31 cellular contexts compared by ENCODE assay signal in genomic region chr1:48033495-48034050, GRCh38. TPM values are rescaled to one million over a fixed set of nuclear protein-coding genes. Genes with fewer than 3 reads are reported as not detected.
"Had no signal": no experiment of that assay in that cellular context is flagged by ENCODE, and none has a peak within 500 bp of the region (broad histone marks: within the 10 kb centered on the region; RNA-seq: fewer than 3 reads in every experiment).

No MANE protein-coding gene starts in this region.

- H3K9ac ChIP-seq: KMS-11 had no signal

- H3K4me3 ChIP-seq: SJCRH30, SK-N-MC had no signal

- H3K9me3 Mint-ChIP-seq: activated CD4-positive, alpha-beta T cell treated with anti-CD3 and anti-CD28 coated beads, Interleukin-2, amount 10 ng/mL, durations not matched to agents 24 days and 14 days; activated CD8-positive, alpha-beta T cell treated with anti-CD3 and anti-CD28 coated beads for 36 hours; activated naive CD4-positive, alpha-beta T cell treated with anti-CD3 and anti-CD28 coated beads, Interleukin-2, amount 50 U/mL, for 24 hours; activated naive CD8-positive, alpha-beta T cell treated with anti-CD3 and anti-CD28 coated beads, Interleukin-2, amount 10 ng/mL, durations not matched to agents 7 days and 5 days; activated T-cell treated with anti-CD3 and anti-CD28 coated beads, Interleukin-2, amount 50 U/mL, for 72 hours; activated T-helper 17 cell treated with anti-CD3 and anti-CD28 coated beads, Interleukin-2, amount 50 U/mL, for 72 hours; T-helper 1 cell treated with Interleukin-12 subunit alpha and Interleukin-12 subunit beta and Interleukin-4 antibody, amounts not matched to agents 30 μg/mL and 1 μg/mL, for 36 hours; T-helper 2 cell treated with Interferon-gamma antibody and Interleukin-4, amounts not matched to agents 5 μg/mL and 100 μg/mL, for 36 hours had no signal

- H3K27ac ChIP-seq: KMS-11, SJCRH30, SK-N-MC had no signal

- H3K4me3 Mint-ChIP-seq: activated CD4-positive, alpha-beta T cell treated with anti-CD3 and anti-CD28 coated beads, Interleukin-2, amount 10 ng/mL, durations not matched to agents 24 days and 14 days; activated CD8-positive, alpha-beta T cell treated with anti-CD3 and anti-CD28 coated beads for 36 hours; activated naive CD4-positive, alpha-beta T cell treated with anti-CD3 and anti-CD28 coated beads, Interleukin-2, amount 50 U/mL, for 24 hours; activated naive CD8-positive, alpha-beta T cell treated with anti-CD3 and anti-CD28 coated beads, Interleukin-2, amount 10 ng/mL, durations not matched to agents 7 days and 5 days; activated T-cell treated with anti-CD3 and anti-CD28 coated beads, Interleukin-2, amount 50 U/mL, for 72 hours; activated T-helper 17 cell treated with anti-CD3 and anti-CD28 coated beads, Interleukin-2, amount 50 U/mL, for 72 hours; brain; T-helper 1 cell treated with Interleukin-12 subunit alpha and Interleukin-12 subunit beta and Interleukin-4 antibody, amounts not matched to agents 30 μg/mL and 1 μg/mL, for 36 hours; T-helper 2 cell treated with Interferon-gamma antibody and Interleukin-4, amounts not matched to agents 5 μg/mL and 100 μg/mL, for 36 hours had no signal

- H3K36me3 ChIP-seq: SJCRH30 had no signal

- DNase-seq: activated CD4-positive, alpha-beta T cell treated with anti-CD3 and anti-CD28 coated beads, Interleukin-2, amount 10 ng/mL, durations not matched to agents 24 days and 14 days; activated CD4-positive, alpha-beta T cell treated with anti-CD3 and anti-CD28 coated beads, Interleukin-2, amount 50 U/mL, for 4 hours; activated CD8-positive, alpha-beta T cell treated with anti-CD3 and anti-CD28 coated beads for 36 hours; activated effector memory CD4-positive, alpha-beta T cell treated with anti-CD3 and anti-CD28 coated beads, Interleukin-2, amount 50 U/mL, for 16 hours; activated naive CD4-positive, alpha-beta T cell treated with Interleukin-2 at 50 U/mL for 16 hours; activated naive CD8-positive, alpha-beta T cell treated with anti-CD3 and anti-CD28 coated beads, Interleukin-2, amount 10 ng/mL, durations not matched to agents 7 days and 5 days; activated T-cell treated with anti-CD3 and anti-CD28 coated beads, Interleukin-2, amount 50 U/mL, for 1 hour; activated T-cell treated with anti-CD3 and anti-CD28 coated beads, Interleukin-2, amount 50 U/mL, for 72 hours; amygdala; caudate nucleus; MM.1S; MV-4-11; NCI-H1092; NCI-H187 treated with DMSO at 0.1 percent for 48 hours; NCI-H2081; NCI-H2171 treated with DMSO at 0.1 percent for 48 hours; NCI-H226; NCI-H524 treated with DMSO at 0.1 percent for 48 hours; SHP77; SJCRH30 had no signal

- H3K9me3 ChIP-seq: SJCRH30 had no signal

- H3K27ac Mint-ChIP-seq: activated CD4-positive, alpha-beta T cell treated with anti-CD3 and anti-CD28 coated beads, Interleukin-2, amount 10 ng/mL, durations not matched to agents 24 days and 14 days; activated CD8-positive, alpha-beta T cell treated with anti-CD3 and anti-CD28 coated beads for 36 hours; activated naive CD4-positive, alpha-beta T cell treated with anti-CD3 and anti-CD28 coated beads, Interleukin-2, amount 50 U/mL, for 24 hours; activated naive CD8-positive, alpha-beta T cell treated with anti-CD3 and anti-CD28 coated beads, Interleukin-2, amount 10 ng/mL, durations not matched to agents 7 days and 5 days; activated T-cell treated with anti-CD3 and anti-CD28 coated beads, Interleukin-2, amount 50 U/mL, for 72 hours; activated T-helper 17 cell treated with anti-CD3 and anti-CD28 coated beads, Interleukin-2, amount 50 U/mL, for 72 hours; brain; T-helper 1 cell treated with Interleukin-12 subunit alpha and Interleukin-12 subunit beta and Interleukin-4 antibody, amounts not matched to agents 30 μg/mL and 1 μg/mL, for 36 hours; T-helper 2 cell treated with Interferon-gamma antibody and Interleukin-4, amounts not matched to agents 5 μg/mL and 100 μg/mL, for 36 hours had no signal

- H3K27me3 ChIP-seq: SJCRH30 had no signal

- H3K4me1 Mint-ChIP-seq: activated CD4-positive, alpha-beta T cell treated with anti-CD3 and anti-CD28 coated beads, Interleukin-2, amount 10 ng/mL, durations not matched to agents 24 days and 14 days; activated naive CD4-positive, alpha-beta T cell treated with anti-CD3 and anti-CD28 coated beads, Interleukin-2, amount 50 U/mL, for 24 hours; activated naive CD8-positive, alpha-beta T cell treated with anti-CD3 and anti-CD28 coated beads, Interleukin-2, amount 10 ng/mL, durations not matched to agents 7 days and 5 days; activated T-helper 17 cell treated with anti-CD3 and anti-CD28 coated beads, Interleukin-2, amount 50 U/mL, for 72 hours had no signal

- H3K4me2 ChIP-seq: KMS-11 had no signal

- ATAC-seq: activated CD8-positive, alpha-beta T cell treated with anti-CD3 and anti-CD28 coated beads for 36 hours; activated T-cell treated with anti-CD3 and anti-CD28 coated beads, Interleukin-2, amount 50 U/mL, for 72 hours; activated T-helper 17 cell treated with anti-CD3 and anti-CD28 coated beads, Interleukin-2, amount 50 U/mL, for 72 hours; Panc1 had no signal

- H3K36me3 Mint-ChIP-seq: activated naive CD4-positive, alpha-beta T cell treated with anti-CD3 and anti-CD28 coated beads, Interleukin-2, amount 50 U/mL, for 24 hours; activated naive CD8-positive, alpha-beta T cell treated with anti-CD3 and anti-CD28 coated beads, Interleukin-2, amount 10 ng/mL, durations not matched to agents 7 days and 5 days; brain had no signal

RNA-seq across cellular contexts. Expression of gene TRABD2B, which starts 36.4 kb away (rescaled TPM):
- total RNA-seq: activated CD4-positive, alpha-beta T cell treated with anti-CD3 and anti-CD28 coated beads, Interleukin-2, amount 10 ng/mL, durations not matched to agents 24 days and 14 days; activated CD8-positive, alpha-beta memory T cell treated with anti-CD3 and anti-CD28 coated beads for 36 hours; activated CD8-positive, alpha-beta T cell treated with anti-CD3 and anti-CD28 coated beads for 36 hours; activated naive CD8-positive, alpha-beta T cell treated with anti-CD3 and anti-CD28 coated beads, Interleukin-2, amount 10 ng/mL, durations not matched to agents 7 days and 5 days; activated T-cell treated with anti-CD3 and anti-CD28 coated beads, Interleukin-2, amount 50 U/mL, for 72 hours; activated T-helper 17 cell treated with anti-CD3 and anti-CD28 coated beads, Interleukin-2, amount 50 U/mL, for 72 hours; LHCN-M2; RPMI7951 had no signal
